Comparison of ENCODE assay signal across 6 cellular contexts in genomic region chr2:170882758-170883157, GRCh38.
"Had no signal": no experiment of that assay in that cellular context is flagged by ENCODE, and none has a peak within 500 bp of the region (broad histone marks: within the 10 kb centered on the region; RNA-seq: fewer than 3 reads in every experiment).

No MANE protein-coding gene starts in this region.

- H3K4me1 Mint-ChIP-seq: GM23338 had no signal

- H3K4me3 ChIP-seq: GM23338 had no signal

- H3K36me3 Mint-ChIP-seq: IgD-negative memory B cell had no signal

- H3K4me3 Mint-ChIP-seq: GM23338, H9, HFFc6 had no signal

- DNase-seq: H9, HCEC 1CT, HFFc6, KG1 had no signal

- H3K27ac Mint-ChIP-seq: GM23338, HFFc6 had no signal

- ATAC-seq: GM23338 had no signal

- H3K9me3 Mint-ChIP-seq: GM23338, H9, HFFc6 had no signal
